In the genomic region with DNA sequence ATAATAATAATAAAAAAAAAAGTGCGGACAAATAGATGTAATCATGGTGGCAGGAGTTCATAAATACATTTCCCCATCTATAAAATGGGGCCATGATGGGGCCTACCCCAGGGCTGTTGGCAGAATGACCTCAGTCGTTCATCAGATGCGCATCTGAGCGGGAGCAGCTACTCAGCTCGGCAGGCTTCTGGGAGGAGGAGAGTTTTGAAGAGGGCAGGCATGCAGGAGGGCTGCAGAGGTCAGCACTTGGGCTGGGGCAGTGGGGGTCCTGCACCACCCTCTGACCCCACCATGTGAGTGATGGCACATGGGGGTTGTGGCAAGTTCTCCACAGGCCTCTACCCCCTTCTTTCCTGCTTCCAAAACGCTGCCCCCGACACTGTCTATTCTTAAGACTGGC, we compare ENCODE assay signal across 26 cellular contexts.
"Had no signal": no experiment of that assay in that cellular context is flagged by ENCODE, and none has a peak within 500 bp of the region (broad histone marks: within the 10 kb centered on the region; RNA-seq: fewer than 3 reads in every experiment).

No MANE protein-coding gene starts in this region.

- ATAC-seq: activated naive CD8-positive, alpha-beta T cell treated with anti-CD3 and anti-CD28 coated beads, Interleukin-2, amount 50 U/mL, for 24 hours; activated T-cell treated with anti-CD3 and anti-CD28 coated beads, Interleukin-2, amount 50 U/mL, for 4 hours; activated T-helper 17 cell treated with anti-CD3 and anti-CD28 coated beads, Interleukin-2, amount 50 U/mL, for 72 hours; foreskin keratinocyte; left lung; lower lobe of right lung; mucosa of descending colon; natural killer cell treated with Interleukin-12 subunit alpha and Interleukin-12 subunit beta and Interleukin-15 and Interleukin-18, amount 100 ng/mL, for 72 hours; stimulated activated naive B cell treated with anti-CD40 and anti-IgM and Interleukin-4, amounts not matched to agents 10 μg/mL and 1 μg/mL and 100 μg/mL, for 72 hours; T-helper 17 cell; upper lobe of right lung had no signal

- H3K27me3 ChIP-seq: esophagus muscularis mucosa, foreskin keratinocyte, left lung, ovary, sigmoid colon, stomach, tibial artery, upper lobe of right lung had no signal

- H3K9me3 ChIP-seq: esophagus muscularis mucosa, left lung, lower lobe of right lung, mucosa of descending colon, ovary, prostate gland, sigmoid colon, stomach, tibial artery, upper lobe of right lung had no signal

- DNase-seq: activated CD4-positive, alpha-beta memory T cell treated with anti-CD3 and anti-CD28 coated beads for 36 hours; activated CD4-positive, alpha-beta T cell treated with anti-CD3 and anti-CD28 coated beads, Interleukin-2, amount 10 ng/mL, durations not matched to agents 24 days and 14 days; activated CD4-positive, CD25-positive, alpha-beta regulatory T cell treated with anti-CD3 and anti-CD28 coated beads, Interleukin-2, amount 50 U/mL, for 72 hours; activated naive CD8-positive, alpha-beta T cell treated with anti-CD3 and anti-CD28 coated beads, Interleukin-2, amount 50 U/mL, for 24 hours; activated T-cell treated with anti-CD3 and anti-CD28 coated beads, Interleukin-2, amount 50 U/mL, for 4 hours; central memory CD4-positive, alpha-beta T cell; foreskin keratinocyte; kidney glomerular epithelial cell; left lung; lower lobe of right lung; mesenchymal stem cell; mucosa of descending colon; ovary; retina; sigmoid colon; small intestine; stimulated activated naive B cell treated with anti-CD40 and anti-IgM and Interleukin-4, amounts not matched to agents 10 μg/mL and 1 μg/mL and 100 μg/mL, for 72 hours; stomach; T-helper 17 cell; T1000; tibial artery; upper lobe of right lung had no signal

- H3K36me3 ChIP-seq: ovary, prostate gland, sigmoid colon, stomach, tibial artery, upper lobe of right lung had no signal

- H3K4me1 ChIP-seq: esophagus muscularis mucosa, foreskin keratinocyte, left lung, lower lobe of right lung, prostate gland, stomach, tibial artery, upper lobe of right lung had no signal

- H3K4me3 ChIP-seq: esophagus muscularis mucosa, left lung, lower lobe of right lung, mucosa of descending colon, ovary, prostate gland, sigmoid colon, stomach, tibial artery, upper lobe of right lung had no signal

- H3K27ac ChIP-seq: esophagus muscularis mucosa, foreskin keratinocyte, left lung, lower lobe of right lung, ovary, prostate gland, sigmoid colon, stomach, tibial artery, upper lobe of right lung had no signal
